Comparison of ENCODE assay signal across 14 cellular contexts in genomic region chr16:23059433-23059832, GRCh38.
DNase-seq lines count a peak whose midpoint lies in the region; FAIRE-seq and TF ChIP-seq lines count a peak whose summit lies in the region.
"Had no signal": no experiment of that assay in that cellular context is flagged by ENCODE, and none has a peak within 500 bp of the region (broad histone marks: within the 10 kb centered on the region; RNA-seq: fewer than 3 reads in every experiment).

No MANE protein-coding gene starts in this region.

- no peaks in the 10 kb centered on the region for H3F3A ChIP-seq in PC-9 (ENCODE audit: insufficient read depth, low read depth)

- no peaks in the 10 kb centered on the region for H3K9me3 ChIP-seq in PC-9 (ENCODE audit: insufficient read depth, low read depth)
- no peaks in the 10 kb centered on the region for H3K9me3 ChIP-seq in esophagus muscularis mucosa
- H3K9me3 ChIP-seq: BLaER1 treated with 17β-estradiol and CSF1 and Interleukin-3, amounts not matched to agents 10 nM and 100 nM had no signal

- CTCF ChIA-PET in PC-9 (lab: Charles Lee), result no interaction called here

- TF ChIP-seq POLR2A in esophagus muscularis mucosa (IDR thresholded peaks at IDR 0.05; ENCODE audit: low read depth), result no peak

- no peak overlapping the region for H3K4me3 ChIP-seq in PC-9
- H3K4me3 ChIP-seq in bronchial epithelial cell (ENCODE audit: low read depth, low read length), result no peak overlapping the region
- no peak overlapping the region for H3K4me3 ChIP-seq in esophagus muscularis mucosa
- H3K4me3 ChIP-seq: BLaER1 treated with 17β-estradiol and CSF1 and Interleukin-3, amounts not matched to agents 10 nM and 100 nM; GM23248 had no signal

- no peak overlapping the region for H3K4me2 ChIP-seq in PC-9
- H3K4me2 ChIP-seq: BLaER1 treated with 17β-estradiol and CSF1 and Interleukin-3, amounts not matched to agents 10 nM and 100 nM had no signal

- DNase-seq in PC-9 (no peak), bronchial epithelial cell (ENCODE audit: low read depth) (no peak), esophagus muscularis mucosa (ENCODE audit: extremely low spot score) (peak; percentile 72), NCI-H446 treated with DMSO at 0.1 percent for 48 hours (lab: John Stamatoyannopoulos, UW) (no peak), HUDEP-2 (lab: John Stamatoyannopoulos, UW; ENCODE audit: unreplicated experiment in 76 of 76) (no peak)
- DNase-seq in activated CD4-positive, alpha-beta T cell treated with anti-CD3 and anti-CD28 coated beads, Interleukin-2, amount 50 U/mL, for 1 hour, result no peak
- DNase-seq: ACHN; Calu3; CD4-positive, CD25-positive, alpha-beta regulatory T cell; DMS 273 treated with DMSO at 0.1 percent for 48 hours; H9 had no signal

- 0 out of 2 replicates have a peak, but pooled peaks cover 5% of the 10 kb centered on the region for H4K20me1 ChIP-seq in PC-9 (ENCODE audit: insufficient read depth)

- intact Hi-C loops in PC-9 (cut with micrococcal nuclease; ENCODE audit: unreplicated experiment), result no loop called here
- intact Hi-C loops in esophagus muscularis mucosa (cut with DNase I), result no loop called here

- FAIRE-seq in bronchial epithelial cell (lab: Jason Lieb, UNC), result peak; percentile 18

- H3K36me3 ChIP-seq in PC-9 (ENCODE audit: low read depth) (no peaks in the 10 kb centered on the region), bronchial epithelial cell (ENCODE audit: control insufficient read depth, insufficient read depth, low read length) (no peaks in the 10 kb centered on the region), esophagus muscularis mucosa (no peaks in the 10 kb centered on the region)

- no peak overlapping the region for H2AFZ ChIP-seq in PC-9
- H2AFZ ChIP-seq: GM23248 had no signal

- no peaks in the 10 kb centered on the region for H3K79me2 ChIP-seq in PC-9 (ENCODE audit: low read depth)

- TF ChIP-seq CTCF in PC-9 (conservative IDR thresholded peaks at IDR 0.05) (no peak), bronchial epithelial cell (IDR thresholded peaks at IDR 0.05; ENCODE audit: insufficient read depth, low read length, severe bottlenecking) (no peak), esophagus muscularis mucosa (IDR thresholded peaks at IDR 0.05) (no peak)

- WGBS in esophagus muscularis mucosa, result 52% methylated on average over 5 of the region's 5 CpGs

- H3K27ac ChIP-seq in PC-9 (no peak overlapping the region), esophagus muscularis mucosa (replicated peaks in 1 of 4) (no peak overlapping the region), temporal lobe (ENCODE audit: low read depth, low read length) (peak overlapping the region; percentile 95)
- H3K27ac ChIP-seq: BLaER1 treated with 17β-estradiol and CSF1 and Interleukin-3, amounts not matched to agents 10 nM and 100 nM; GM23248 had no signal

- POLR2A ChIA-PET in PC-9 (lab: Charles Lee; ENCODE audit: unreplicated experiment), result no interaction called here

- BruUV-seq in PC-9 (replicated peaks; lab: Mats Ljungman, UMichigan), result TSS peak; percentile 23

- no peaks in the 10 kb centered on the region for H3K9me2 ChIP-seq in PC-9 (ENCODE audit: insufficient read depth)

- no peak for TF ChIP-seq EP300 in esophagus muscularis mucosa (IDR thresholded peaks at IDR 0.05)

- no peaks in the 10 kb centered on the region; the same call in 1 of the 2 replicates for H3K27me3 ChIP-seq in PC-9 (ENCODE audit: insufficient read depth, low read depth)
- no peaks in the 10 kb centered on the region for H3K27me3 ChIP-seq in bronchial epithelial cell (ENCODE audit: control insufficient read depth, insufficient read depth, low read length)
- no peaks in the 10 kb centered on the region for H3K27me3 ChIP-seq in esophagus muscularis mucosa
- H3K27me3 ChIP-seq: BLaER1 treated with 17β-estradiol and CSF1 and Interleukin-3, amounts not matched to agents 10 nM and 100 nM had no signal

- H3K4me1 ChIP-seq in PC-9 (replicated peaks; ENCODE audit: insufficient read depth) (no peaks in the 10 kb centered on the region), esophagus muscularis mucosa (peaks cover 0 to 23% (median 15%) of the 10 kb centered on the region in 4 donors)
